ENCODE assay signal across 8 cellular contexts in genomic region chr13:48066310-48066989, GRCh38. TPM values are rescaled to one million over a fixed set of nuclear protein-coding genes. Genes with fewer than 3 reads are reported as not detected.
DNase-seq lines count a peak whose midpoint lies in the region; ATAC-seq and TF ChIP-seq lines count a peak whose summit lies in the region.

No MANE protein-coding gene starts in this region.

- H3K14ac ChIP-seq in mesenchymal stem cell (ENCODE audit: low read length in 2 of 2), result no peak overlapping the region

- ATAC-seq in activated CD4-positive, alpha-beta T cell treated with anti-CD3 and anti-CD28 coated beads for 36 hours, result peak; percentile 88
- ATAC-seq in HG02981 (IDR thresholded peaks at IDR 0.05; ENCODE audit: unreplicated experiment) (peak; percentile 84), T-cell (replicated peaks in 1 of 4) (peak; percentile 48 to 81 (median 66))

- H2AK5ac ChIP-seq in mesenchymal stem cell (ENCODE audit: low read length, severe bottlenecking), result no peak overlapping the region

- H3K27me3 ChIP-seq in mesenchymal stem cell (ENCODE audit: control insufficient read depth in 1 of 2, insufficient read depth in 1 of 2, low read length in 2 of 2) (no peaks in the 10 kb centered on the region), ovary (no peaks in the 10 kb centered on the region)

- no peak overlapping the region for H3K4me3 Mint-ChIP-seq in activated CD4-positive, alpha-beta T cell treated with anti-CD3 and anti-CD28 coated beads for 36 hours
- no peak overlapping the region for H3K4me3 Mint-ChIP-seq in T-cell

- H3K4ac ChIP-seq in mesenchymal stem cell (ENCODE audit: low read depth in 1 of 2, low read length in 2 of 2), result no peak overlapping the region

- H3K18ac ChIP-seq in mesenchymal stem cell (ENCODE audit: low read depth in 1 of 2, low read length in 2 of 2), result no peak overlapping the region

- peaks cover 24% of the 10 kb centered on the region for H3K79me1 ChIP-seq in mesenchymal stem cell (replicated peaks; ENCODE audit: low read length, poor library complexity, severe bottlenecking)

- no peak overlapping the region for H2BK15ac ChIP-seq in mesenchymal stem cell (ENCODE audit: low read depth, poor library complexity, severe bottlenecking)

- no peak overlapping the region for H2BK5ac ChIP-seq in mesenchymal stem cell (ENCODE audit: low read depth, low read length, poor library complexity, severe bottlenecking)

- POLR2A ChIA-PET in activated CD4-positive, alpha-beta T cell treated with anti-CD3 and anti-CD28 coated beads for 36 hours (lab: Charles Lee), result no interaction called here
- POLR2A ChIA-PET in T-cell (lab: Charles Lee), result no interaction called here

- H3K36me3 ChIP-seq in mesenchymal stem cell (ENCODE audit: control insufficient read depth in 1 of 2, insufficient read depth in 2 of 2, low read depth in 1 of 2, low read length in 2 of 2) (peaks cover 22 to 73% of the 10 kb centered on the region in 2 experiments), ovary (no peaks in the 10 kb centered on the region)

- no peak overlapping the region for H2AFZ ChIP-seq in mesenchymal stem cell (ENCODE audit: low read depth, low read length)

- CTCF ChIA-PET in activated CD4-positive, alpha-beta T cell treated with anti-CD3 and anti-CD28 coated beads for 36 hours (lab: Charles Lee), result interaction anchor here (1.0 kb wide), 1 partner anchor 28 kb away, joined by 9 read pairs; the partner anchor contains the start of gene NUDT15
- CTCF ChIA-PET in T-cell (lab: Charles Lee), result interaction anchor here in 1 of 2 donors (0.6 kb wide), 1 partner anchor 177 kb away, joined by 3 read pairs; no protein-coding TSS in a partner anchor

- H3K4me1 ChIP-seq in mesenchymal stem cell (ENCODE audit: control insufficient read depth, insufficient read depth, low read depth, low read length) (no peaks in the 10 kb centered on the region), ovary (ENCODE audit: insufficient read depth) (no peaks in the 10 kb centered on the region)

- H3K4me1 Mint-ChIP-seq in activated CD4-positive, alpha-beta T cell treated with anti-CD3 and anti-CD28 coated beads for 36 hours, result peaks cover 5% of the 10 kb centered on the region
- H3K4me1 Mint-ChIP-seq in T-cell, result peaks cover 0 to 12% (median 3%) of the 10 kb centered on the region in 3 donors

- H2BK12ac ChIP-seq in mesenchymal stem cell (ENCODE audit: low read length in 2 of 2), result no peak overlapping the region

- H3K9me3 ChIP-seq in mesenchymal stem cell (ENCODE audit: control insufficient read depth, low read length) (peaks cover 57% of the 10 kb centered on the region), ovary (peaks cover 0 to 10% of the 10 kb centered on the region in 2 donors)

- H3K4me2 ChIP-seq in mesenchymal stem cell (ENCODE audit: low read length, poor library complexity, severe bottlenecking), result no peak overlapping the region

- no peak overlapping the region for H3K23ac ChIP-seq in mesenchymal stem cell (ENCODE audit: low read length in 2 of 2)

- TF ChIP-seq EP300 in ovary (IDR thresholded peaks at IDR 0.05), result no peak

- TF ChIP-seq CTCF in ovary (IDR thresholded peaks at IDR 0.05) (no peak), GM13977 (IDR thresholded peaks at IDR 0.05; ENCODE audit: extremely low read depth, insufficient read depth, missing control alignments) (no peak)

- H3K27ac Mint-ChIP-seq in activated CD4-positive, alpha-beta T cell treated with anti-CD3 and anti-CD28 coated beads for 36 hours, result peak overlapping the region; percentile 73
- H3K27ac Mint-ChIP-seq in T-cell, result no peak overlapping the region

- H2BK120ac ChIP-seq in mesenchymal stem cell (ENCODE audit: low read depth, low read length), result no peak overlapping the region

- H3K9ac ChIP-seq in mesenchymal stem cell (ENCODE audit: low read length), result peak overlapping the region; percentile 5

- H3K4me3 ChIP-seq in mesenchymal stem cell (ENCODE audit: insufficient read depth in 1 of 2, low read depth in 1 of 2, low read length in 2 of 2) (peak overlapping the region in 1 of 2 experiments; percentile 3), ovary (no peak overlapping the region)

- H3K27ac ChIP-seq in mesenchymal stem cell (ENCODE audit: low read length, poor library complexity, severe bottlenecking) (no peak overlapping the region), ovary (no peak overlapping the region)

- intact Hi-C loops in activated CD4-positive, alpha-beta T cell treated with anti-CD3 and anti-CD28 coated beads for 36 hours (cut with DNase I, micrococcal nuclease), result no loop called here
- intact Hi-C loops in ovary (cut with DNase I), result no loop called here

- peaks cover 65% of the 10 kb centered on the region for H3K36me3 Mint-ChIP-seq in activated CD4-positive, alpha-beta T cell treated with anti-CD3 and anti-CD28 coated beads for 36 hours (ENCODE audit: low read depth)
- H3K36me3 Mint-ChIP-seq in T-cell, result peaks cover 50% of the 10 kb centered on the region

- in situ Hi-C loops in GM13977 (cut with MboI; ENCODE audit: low pct_unique_long_range_greater_than_20kb, low sequenced_read_pairs, unreplicated experiment), result no loop called here

- TF ChIP-seq POLR2A in ovary (IDR thresholded peaks at IDR 0.05), result no peak

- peak overlapping the region; percentile 60 for H4K8ac ChIP-seq in mesenchymal stem cell (ENCODE audit: low read length)

- H3K9me3 Mint-ChIP-seq in activated CD4-positive, alpha-beta T cell treated with anti-CD3 and anti-CD28 coated beads for 36 hours (ENCODE audit: low read depth), result peaks cover 21% of the 10 kb centered on the region
- H3K9me3 Mint-ChIP-seq in T-cell, result peaks cover 0 to 8% (median 4%) of the 10 kb centered on the region in 3 donors

- peak overlapping the region; percentile 18 for H4K91ac ChIP-seq in mesenchymal stem cell (ENCODE audit: low read length)

- peak; percentile 50 for DNase-seq in activated CD4-positive, alpha-beta T cell treated with anti-CD3 and anti-CD28 coated beads for 36 hours
- no peak for DNase-seq in activated CD4-positive, alpha-beta T cell treated with anti-CD3 and anti-CD28 coated beads for 4 hours
- no peak for DNase-seq in T-cell
- DNase-seq in mesenchymal stem cell, result no peak
- no peak for DNase-seq in ovary
- no peak for DNase-seq in GM13977 (ENCODE audit: low spot score)
- no peak for DNase-seq in putamen (ENCODE audit: low spot score)

- 96% methylated on average over 3 of the region's 3 CpGs for WGBS in mesenchymal stem cell
- 95 to 100% (median 98%) methylated on average over 3 of the region's 3 CpGs for WGBS in ovary, 3 donors

- no peaks in the 10 kb centered on the region for H3K27me3 Mint-ChIP-seq in activated CD4-positive, alpha-beta T cell treated with anti-CD3 and anti-CD28 coated beads for 36 hours
- no peaks in the 10 kb centered on the region for H3K27me3 Mint-ChIP-seq in T-cell

RNA-seq across cellular contexts. Expression of gene MED4, which starts 28.5 kb away (rescaled TPM):
- 10 to 100 TPM; 53.5 to 62.7 TPM for total RNA-seq in activated CD4-positive, alpha-beta T cell treated with anti-CD3 and anti-CD28 coated beads for 36 hours
- total RNA-seq in T-cell (10 to 100 TPM; 43.7 to 51.3 (median 45.7) TPM), ovary (10 to 100 TPM; 23.3 to 50.7 (median 42.6) TPM)
- polyA plus RNA-seq in mesenchymal stem cell (2013, experiment 1 of 2), result 38.8 TPM
- polyA plus RNA-seq in mesenchymal stem cell (2013, experiment 2 of 2), result 39.3 TPM
- polyA plus RNA-seq in ovary, result 10 to 100 TPM; 50.0 to 63.8 TPM

RNA-seq across cellular contexts. Expression of gene NUDT15, which starts 28.9 kb away (rescaled TPM):
- total RNA-seq in activated CD4-positive, alpha-beta T cell treated with anti-CD3 and anti-CD28 coated beads for 36 hours, result 10 to 100 TPM; 12.3 to 18.2 TPM
- 10 to 100 TPM in 1 of 5 donors, 1 to 10 TPM in 4; 4.9 to 10.4 (median 5.6) TPM for total RNA-seq in T-cell
- 10.3 TPM for polyA plus RNA-seq in mesenchymal stem cell (2013, experiment 1 of 2)
- polyA plus RNA-seq in mesenchymal stem cell (2013, experiment 2 of 2), result 10.7 TPM
- total RNA-seq in ovary, result 10 to 100 TPM in 3 of 7 donors, 1 to 10 TPM in 4; 6.1 to 11.2 (median 9.7) TPM
- polyA plus RNA-seq in ovary, result 10 to 100 TPM in 1 of 2 donors, 1 to 10 TPM in 1; 9.7 to 11.4 TPM
